8 cellular contexts compared by ENCODE assay signal in genomic region chr20:21302645-21303060, GRCh38. TPM values are rescaled to one million over a fixed set of nuclear protein-coding genes. Genes with fewer than 3 reads are reported as not detected.
DNase-seq lines count a peak whose midpoint lies in the region; ATAC-seq and TF ChIP-seq lines count a peak whose summit lies in the region.

No MANE protein-coding gene starts in this region.

- H3K27me3 ChIP-seq in ascending aorta, result no peaks in the 10 kb centered on the region
- no peaks in the 10 kb centered on the region for H3K27me3 ChIP-seq in layer of hippocampus (ENCODE audit: control insufficient read depth, insufficient read depth, low read length)

- peak overlapping the region; percentile 76 to 80 for H3K4me3 ChIP-seq in ascending aorta

- intact Hi-C loops in ascending aorta (cut with DNase I), result loop anchor here (2.0 to 5.0 kb wide), 3 partner anchors 120 to 590 kb away; partner anchors contain the start of gene RALGAPA2

- TF ChIP-seq CTCF in ascending aorta (IDR thresholded peaks at IDR 0.05), result no peak

- H3K9me3 ChIP-seq in ascending aorta, result no peaks in the 10 kb centered on the region

- H3K4me1 ChIP-seq in ascending aorta, result peaks cover 4 to 7% of the 10 kb centered on the region in 2 donors

- peak overlapping the region; percentile 94 to 98 for H3K27ac ChIP-seq in ascending aorta
- H3K27ac ChIP-seq in layer of hippocampus (ENCODE audit: low read depth, low read length), result peak overlapping the region; percentile 84
- H3K27ac ChIP-seq in temporal lobe (ENCODE audit: low read depth, low read length), result peak overlapping the region; percentile 80

- peak; percentile 15 for ATAC-seq in GM18861 (IDR thresholded peaks at IDR 0.05; ENCODE audit: unreplicated experiment)
- peak; percentile 7 for ATAC-seq in HG03139 (IDR thresholded peaks at IDR 0.05; ENCODE audit: unreplicated experiment)
- no peak for ATAC-seq in HG02588 (IDR thresholded peaks at IDR 0.05; ENCODE audit: unreplicated experiment)

- no peak for DNase-seq in ascending aorta (ENCODE audit: low spot score in 2 of 2)
- DNase-seq in SIG-M5 (lab: John Stamatoyannopoulos, UW), result no peak
- no peak for DNase-seq in activated CD4-positive, alpha-beta T cell treated with anti-CD3 and anti-CD28 coated beads, Interleukin-2, amount 50 U/mL, for 48 hours

- H3K36me3 ChIP-seq in ascending aorta, result no peaks in the 10 kb centered on the region

RNA-seq across cellular contexts. Expression of gene XRN2, which starts 0.5 kb away (rescaled TPM):
- total RNA-seq in ascending aorta, result 19.5 TPM
- 70.3 TPM for total RNA-seq in temporal lobe
